ENCODE assay signal across 26 cellular contexts in genomic region chr13:46810440-46810839, GRCh38.
"Had no signal": no experiment of that assay in that cellular context is flagged by ENCODE, and none has a peak within 500 bp of the region (broad histone marks: within the 10 kb centered on the region; RNA-seq: fewer than 3 reads in every experiment).

No MANE protein-coding gene starts in this region.

- H3K4me3 ChIP-seq: heart left ventricle, psoas muscle, sigmoid colon, spleen, suprapubic skin, tibial artery, upper lobe of right lung had no signal

- DNase-seq: activated CD4-positive, alpha-beta memory T cell treated with anti-CD3 and anti-CD28 coated beads, Interleukin-2, amount 10 ng/mL, durations not matched to agents 7 days and 5 days; activated CD4-positive, alpha-beta T cell treated with anti-CD3 and anti-CD28 coated beads, Interleukin-2, amount 10 ng/mL, durations not matched to agents 24 days and 14 days; activated CD4-positive, CD25-positive, alpha-beta regulatory T cell treated with anti-CD3 and anti-CD28 coated beads, Interleukin-2, amount 50 U/mL, for 72 hours; activated T-cell treated with anti-CD3 and anti-CD28 coated beads, Interleukin-2, amount 50 U/mL, for 48 hours; aorta; endodermal cell; foreskin keratinocyte; heart left ventricle; hypothalamus; immature natural killer cell; midbrain; naive thymus-derived CD8-positive, alpha-beta T cell; nucleus accumbens; psoas muscle; sigmoid colon; spleen; stimulated activated naive CD4-positive, alpha-beta T cell; T-helper 2 cell; tibial artery; upper lobe of right lung had no signal

- H3K27ac ChIP-seq: foreskin keratinocyte, heart left ventricle, parathyroid adenoma, psoas muscle, sigmoid colon, spleen, suprapubic skin, tibial artery, upper lobe of right lung had no signal

- H3K9me3 ChIP-seq: suprapubic skin, upper lobe of right lung had no signal

- H3K9ac ChIP-seq: parathyroid adenoma had no signal

- H3K4me1 Mint-ChIP-seq: activated CD4-positive, alpha-beta T cell treated with anti-CD3 and anti-CD28 coated beads, Interleukin-2, amount 10 ng/mL, durations not matched to agents 24 days and 14 days; brain; endodermal cell; immature natural killer cell; naive thymus-derived CD8-positive, alpha-beta T cell; neural crest cell had no signal

- H3K79me2 ChIP-seq: parathyroid adenoma had no signal

- H3K27me3 ChIP-seq: foreskin keratinocyte, sigmoid colon, tibial artery, upper lobe of right lung had no signal

- H3K27ac Mint-ChIP-seq: activated CD4-positive, alpha-beta memory T cell treated with anti-CD3 and anti-CD28 coated beads, Interleukin-2, amount 10 ng/mL, durations not matched to agents 7 days and 5 days; activated CD4-positive, alpha-beta T cell treated with anti-CD3 and anti-CD28 coated beads, Interleukin-2, amount 10 ng/mL, durations not matched to agents 24 days and 14 days; activated naive CD4-positive, alpha-beta T cell treated with anti-CD3 and anti-CD28 coated beads, Interleukin-2, amount 50 U/mL, for 72 hours; activated T-helper 2 cell treated with anti-CD3 and anti-CD28 coated beads, Interferon-gamma antibody, Interleukin-2, Interleukin-4, amounts not matched to agents 10 μg/mL and 5 μg/mL and 100 μg/mL, durations not matched to agents 14 hours and 24 hours and 36 hours; brain; endodermal cell; immature natural killer cell; naive thymus-derived CD8-positive, alpha-beta T cell had no signal

- H3K36me3 ChIP-seq: heart left ventricle, sigmoid colon, spleen, suprapubic skin, tibial artery, upper lobe of right lung had no signal

- H2AFZ ChIP-seq: parathyroid adenoma had no signal

- H3K36me3 Mint-ChIP-seq: brain had no signal

- H3K4me3 Mint-ChIP-seq: activated CD4-positive, alpha-beta memory T cell treated with anti-CD3 and anti-CD28 coated beads, Interleukin-2, amount 10 ng/mL, durations not matched to agents 7 days and 5 days; activated CD4-positive, alpha-beta T cell treated with anti-CD3 and anti-CD28 coated beads, Interleukin-2, amount 10 ng/mL, durations not matched to agents 24 days and 14 days; brain; endodermal cell; immature natural killer cell; naive thymus-derived CD8-positive, alpha-beta T cell; neural crest cell had no signal

- H3K4me1 ChIP-seq: foreskin keratinocyte, heart left ventricle, parathyroid adenoma, psoas muscle, sigmoid colon, spleen, suprapubic skin, tibial artery, upper lobe of right lung had no signal
